In genomic region chr11:46332568-46333128, GRCh38 we compare ENCODE assay signal across 8 cellular contexts. TPM values are rescaled to one million over a fixed set of nuclear protein-coding genes. Genes with fewer than 3 reads are reported as not detected.
DNase-seq lines count a peak whose midpoint lies in the region; ATAC-seq and TF ChIP-seq lines count a peak whose summit lies in the region.

No MANE protein-coding gene starts in this region.

- no peak overlapping the region for H3K4me3 Mint-ChIP-seq in T-helper 2 cell treated with Interferon-gamma antibody and Interleukin-4, amounts not matched to agents 5 μg/mL and 100 μg/mL, for 36 hours
- H3K4me3 Mint-ChIP-seq in activated naive CD8-positive, alpha-beta T cell treated with anti-CD3 and anti-CD28 coated beads for 36 hours: peak overlapping the region; percentile 77
- H3K4me3 Mint-ChIP-seq in immature natural killer cell: peak overlapping the region; percentile 45 to 73 (median 48)

- DNase-seq in T-helper 2 cell (peak in 3 of 5 experiments; percentile 27 to 38 (median 32)), immature natural killer cell (no peak), erythroblast (lab: John Stamatoyannopoulos, UW) (no peak), A172 (ENCODE audit: low spot score) (no peak)
- DNase-seq in T-helper 2 cell treated with Interferon-gamma antibody and Interleukin-4, amounts not matched to agents 5 μg/mL and 100 μg/mL, for 36 hours (ENCODE audit: low spot score): no peak
- DNase-seq in activated naive CD8-positive, alpha-beta T cell treated with anti-CD3 and anti-CD28 coated beads for 36 hours: peak; percentile 65
- peak; percentile 60 to 73 for DNase-seq in stimulated activated CD8-positive, alpha-beta memory T cell treated with anti-CD3 and anti-CD28 coated beads, Interleukin-7, amount 100 ng/mL, for 4 hours (ENCODE audit: low read depth in 2 of 2)

- no peak overlapping the region for H3K27ac Mint-ChIP-seq in T-helper 2 cell treated with Interferon-gamma antibody and Interleukin-4, amounts not matched to agents 5 μg/mL and 100 μg/mL, for 36 hours
- peak overlapping the region; percentile 38 for H3K27ac Mint-ChIP-seq in activated naive CD8-positive, alpha-beta T cell treated with anti-CD3 and anti-CD28 coated beads for 36 hours
- H3K27ac Mint-ChIP-seq in immature natural killer cell: no peak overlapping the region

- ATAC-seq in HG03565 (IDR thresholded peaks at IDR 0.05; ENCODE audit: unreplicated experiment): no peak

- no peaks in the 10 kb centered on the region for H3K9me3 Mint-ChIP-seq in T-helper 2 cell treated with Interferon-gamma antibody and Interleukin-4, amounts not matched to agents 5 μg/mL and 100 μg/mL, for 36 hours
- no peaks in the 10 kb centered on the region for H3K9me3 Mint-ChIP-seq in activated naive CD8-positive, alpha-beta T cell treated with anti-CD3 and anti-CD28 coated beads for 36 hours
- H3K9me3 Mint-ChIP-seq in immature natural killer cell: no peaks in the 10 kb centered on the region

- H3K27me3 Mint-ChIP-seq in T-helper 2 cell treated with Interferon-gamma antibody and Interleukin-4, amounts not matched to agents 5 μg/mL and 100 μg/mL, for 36 hours (ENCODE audit: low read depth): peaks cover 58% of the 10 kb centered on the region
- no peaks in the 10 kb centered on the region for H3K27me3 Mint-ChIP-seq in activated naive CD8-positive, alpha-beta T cell treated with anti-CD3 and anti-CD28 coated beads for 36 hours
- peaks cover 15 to 39% (median 28%) of the 10 kb centered on the region in 3 donors for H3K27me3 Mint-ChIP-seq in immature natural killer cell (ENCODE audit: low read depth in 3 of 3)

- peaks cover 3% of the 10 kb centered on the region for H3K36me3 Mint-ChIP-seq in T-helper 2 cell treated with Interferon-gamma antibody and Interleukin-4, amounts not matched to agents 5 μg/mL and 100 μg/mL, for 36 hours (ENCODE audit: low read depth)
- H3K36me3 Mint-ChIP-seq in activated naive CD8-positive, alpha-beta T cell treated with anti-CD3 and anti-CD28 coated beads for 36 hours: no peaks in the 10 kb centered on the region
- H3K36me3 Mint-ChIP-seq in immature natural killer cell: peaks cover 0 to 4% (median 0%) of the 10 kb centered on the region in 3 donors

- TF ChIP-seq POLR2A in erythroblast (IDR thresholded peaks at IDR 0.05; ENCODE audit: low read length): no peak

- peaks cover 40% of the 10 kb centered on the region for H3K4me1 Mint-ChIP-seq in T-helper 2 cell treated with Interferon-gamma antibody and Interleukin-4, amounts not matched to agents 5 μg/mL and 100 μg/mL, for 36 hours (ENCODE audit: low read depth)
- peaks cover 53% of the 10 kb centered on the region for H3K4me1 Mint-ChIP-seq in activated naive CD8-positive, alpha-beta T cell treated with anti-CD3 and anti-CD28 coated beads for 36 hours
- H3K4me1 Mint-ChIP-seq in immature natural killer cell: peaks cover 24 to 28% of the 10 kb centered on the region in 2 donors

RNA-seq across cellular contexts. Expression of gene DGKZ, which starts 14.6 kb away (rescaled TPM):
- 100 to 1,000 TPM in 1 of 2 experiments, 10 to 100 TPM in 1; 100.0 to 101 TPM for total RNA-seq in activated naive CD8-positive, alpha-beta T cell treated with anti-CD3 and anti-CD28 coated beads for 36 hours
- polyA plus RNA-seq in immature natural killer cell: 100 to 1,000 TPM in 1 of 3 donors, 10 to 100 TPM in 2; 40.7 to 120 (median 63.6) TPM
- total RNA-seq in A172 (2014; rRNA removed; shearing (Covaris generic)): 88.1 and 89.0 TPM in 2 replicates

RNA-seq across cellular contexts. Expression of gene MDK, which starts 48.8 kb away (rescaled TPM):
- 1 to 10 TPM; 3.4 to 3.6 TPM for total RNA-seq in activated naive CD8-positive, alpha-beta T cell treated with anti-CD3 and anti-CD28 coated beads for 36 hours
- under 1 TPM in 1 of 3 donors, not detected in 2; 0.44 TPM for polyA plus RNA-seq in immature natural killer cell
- 8.9 and 13.3 TPM in 2 replicates for total RNA-seq in A172 (2014; rRNA removed; shearing (Covaris generic))

RNA-seq across cellular contexts. Expression of gene CREB3L1, which starts 55.2 kb away (rescaled TPM):
- under 1 TPM in 1 of 2 experiments, not detected in 1; 0.12 TPM for total RNA-seq in activated naive CD8-positive, alpha-beta T cell treated with anti-CD3 and anti-CD28 coated beads for 36 hours
- polyA plus RNA-seq in immature natural killer cell: not detected
- 7.5 and 15.4 TPM in 2 replicates for total RNA-seq in A172 (2014; rRNA removed; shearing (Covaris generic))

RNA-seq across cellular contexts. Expression of gene CHRM4, which starts 58.9 kb away (rescaled TPM):
- under 1 TPM in 1 of 2 experiments, not detected in 1; 0.14 TPM for total RNA-seq in activated naive CD8-positive, alpha-beta T cell treated with anti-CD3 and anti-CD28 coated beads for 36 hours
- under 1 TPM in 2 of 3 donors, not detected in 1; 0.31 to 0.51 TPM for polyA plus RNA-seq in immature natural killer cell
- 4.0 and 5.5 TPM in 2 replicates for total RNA-seq in A172 (2014; rRNA removed; shearing (Covaris generic))

Comparison
In these comparisons a context has a peak if more than half of its experiments do, and no peak if none do; other contexts are left out.
1. DNase-seq: peak in T-helper 2 cell (3 of 5), activated naive CD8-positive, alpha-beta T cell treated with anti-CD3 and anti-CD28 coated beads for 36 hours (single experiment) and stimulated activated CD8-positive, alpha-beta memory T cell treated with anti-CD3 and anti-CD28 coated beads, Interleukin-7, amount 100 ng/mL, for 4 hours (2 of 2); none in T-helper 2 cell treated with Interferon-gamma antibody and Interleukin-4, amounts not matched to agents 5 μg/mL and 100 μg/mL, for 36 hours (single experiment), immature natural killer cell (0 of 3), erythroblast (0 of 2) and A172 (single experiment).